Comparison of ENCODE assay signal across 8 cellular contexts in the genomic region with DNA sequence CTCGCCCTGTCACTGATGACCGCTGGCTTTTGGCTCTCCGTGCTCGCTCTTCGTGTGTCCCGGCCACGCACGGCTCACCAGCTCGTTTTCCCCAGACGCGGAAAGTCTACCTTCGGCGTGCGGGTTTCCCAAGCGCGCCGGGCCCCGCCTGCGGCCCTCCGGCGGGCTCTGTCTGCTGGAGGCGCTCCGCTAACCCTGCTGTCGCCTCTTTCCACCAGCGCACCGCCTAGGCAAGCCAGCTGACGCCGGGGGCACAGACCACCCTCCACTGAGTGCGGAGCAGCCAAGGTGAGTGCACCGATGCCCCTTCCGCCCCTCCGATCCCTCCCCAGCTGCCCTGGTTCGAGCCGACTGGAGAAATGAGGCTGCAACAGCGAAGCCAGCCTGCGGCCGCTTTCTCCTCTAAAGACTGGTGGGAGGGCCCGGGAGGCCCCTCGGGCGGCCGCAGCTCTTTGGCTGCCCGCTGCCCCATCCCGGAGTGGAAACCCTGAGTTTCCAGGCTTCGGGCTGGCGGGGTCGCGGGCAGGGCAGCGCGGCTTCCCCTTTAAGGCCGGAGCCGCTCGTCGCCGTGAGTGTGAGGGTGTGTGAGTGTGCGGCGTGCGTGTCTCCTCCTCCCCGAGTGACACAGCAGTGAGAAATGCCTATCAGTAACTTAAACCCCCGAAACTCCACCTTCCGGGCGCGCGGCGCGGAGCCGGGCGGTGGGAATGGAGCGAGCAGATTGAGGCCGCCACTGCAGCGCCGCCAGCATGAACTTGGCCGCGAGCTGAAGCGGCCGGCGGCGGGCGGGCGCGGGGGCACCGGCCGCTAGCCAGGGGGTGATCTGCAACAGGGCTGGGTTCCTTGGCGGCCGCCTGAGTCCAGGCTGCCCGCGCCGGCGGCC. TPM values are rescaled to one million over a fixed set of nuclear protein-coding genes. Genes with fewer than 3 reads are reported as not detected.
DNase-seq lines count a peak whose midpoint lies in the region; ATAC-seq and FAIRE-seq lines count a peak whose summit lies in the region.

MAMLD1 (plus strand) TSS at position 719 of the 883 bp plus-strand sequence. CDS start 82,200 bp downstream, outside the sequence.

- H3K9ac ChIP-seq in adipocyte (ENCODE audit: low read length) = peak within 1 kb of the TSS; percentile 85

- H3K9me3 ChIP-seq in SJCRH30 (replicated peaks) (no peaks in the 10 kb centered on the region), adipocyte (ENCODE audit: control insufficient read depth, low read length) (no peaks in the 10 kb centered on the region)

- DNase-seq in NCI-H2196 (lab: John Stamatoyannopoulos, UW; ENCODE audit: unreplicated experiment) (peak; percentile 5), NCI-H2196 treated with DMSO at 0.1 percent for 48 hours (lab: John Stamatoyannopoulos, UW; ENCODE audit: unreplicated experiment) (no peak), SJCRH30 (peak; percentile 77 to 78), adipocyte (ENCODE audit: low read depth) (peak; percentile 83), Right ventricle myocardium superior (peak; percentile 84), occipital lobe (lab: John Stamatoyannopoulos, UW) (peak; percentile 60), urothelium cell line (ENCODE audit: low spot score) (peak; percentile 49), NCI-H2171 (lab: John Stamatoyannopoulos, UW) (no peak)

- FAIRE-seq in urothelium cell line (lab: Jason Lieb, UNC) = no peak

- H3K4me1 ChIP-seq in SJCRH30 (no peaks in the 10 kb centered on the region), adipocyte (ENCODE audit: control insufficient read depth, insufficient read depth, low read length) (peaks cover 6% of the 10 kb centered on the region)

- intact Hi-C loops in Right ventricle myocardium superior (cut with DNase I) = no loop called here

- H3K27me3 ChIP-seq in SJCRH30 = no peaks in the 10 kb centered on the region
- peaks cover 14% of the 10 kb centered on the region for H3K27me3 ChIP-seq in adipocyte (replicated peaks; ENCODE audit: control insufficient read depth, insufficient read depth, low read length)

- H3K36me3 ChIP-seq in SJCRH30 (no peaks in the 10 kb centered on the region), adipocyte (ENCODE audit: control insufficient read depth, insufficient read depth, low read length, severe bottlenecking) (no peaks in the 10 kb centered on the region)

- peak within 1 kb of the TSS; percentile 67 for H3K4me3 ChIP-seq in SJCRH30
- peak within 1 kb of the TSS; percentile 84 for H3K4me3 ChIP-seq in adipocyte (ENCODE audit: low read length)

- ATAC-seq in Right ventricle myocardium superior (ENCODE audit: poor library complexity) = peak; percentile 76

- peak within 1 kb of the TSS; percentile 90 for H3K27ac ChIP-seq in SJCRH30

RNA-seq across cellular contexts. Expression of gene MAMLD1, which starts in this region (rescaled TPM):
- 5.5 and 5.6 TPM in 2 replicates for total RNA-seq in SJCRH30 (2014; rRNA removed; shearing (Covaris generic))
- total RNA-seq in Right ventricle myocardium superior (1.9 TPM), occipital lobe (0.94 TPM)

Comparison
In these comparisons a context has a peak if more than half of its experiments do, and no peak if none do; other contexts are left out.
1. DNase-seq: peak in NCI-H2196 (single experiment), SJCRH30 (2 of 2), adipocyte (single experiment), Right ventricle myocardium superior (single experiment) and urothelium cell line (single experiment); none in NCI-H2196 treated with DMSO at 0.1 percent for 48 hours (single experiment) and NCI-H2171 (single experiment).
2. Peak in DNase-seq in occipital lobe; RNA of the gene not detected or under 1 TPM.